Comparison of ENCODE assay signal across 17 cellular contexts in genomic region chr20:58008413-58008812, GRCh38.
DNase-seq lines count a peak whose midpoint lies in the region; ATAC-seq and TF ChIP-seq lines count a peak whose summit lies in the region.
"Had no signal": no experiment of that assay in that cellular context is flagged by ENCODE, and none has a peak within 500 bp of the region (broad histone marks: within the 10 kb centered on the region; RNA-seq: fewer than 3 reads in every experiment).

No MANE protein-coding gene starts in this region.

- H3K4me1 ChIP-seq in right atrium auricular region (no peaks in the 10 kb centered on the region), vagina (peaks cover 51% of the 10 kb centered on the region), BE2C (no peaks in the 10 kb centered on the region; the same call in 1 of the 2 replicates)

- peak; percentile 61 for DNase-seq in cardiac septum (ENCODE audit: low spot score)
- no peak for DNase-seq in right atrium auricular region (ENCODE audit: low spot score)
- peak; percentile 65 for DNase-seq in mesenteric fat pad (ENCODE audit: low spot score)
- peak; percentile 52 for DNase-seq in sciatic nerve (ENCODE audit: low spot score)
- DNase-seq in vagina (ENCODE audit: extremely low spot score in 2 of 2) = no peak
- no peak for DNase-seq in BE2C
- DNase-seq in NCI-H1092 treated with DMSO at 0.1 percent for 48 hours (lab: John Stamatoyannopoulos, UW) = no peak
- DNase-seq: ACHN; CD8-positive, alpha-beta T cell; COR-L47; DMS153; DMS79 treated with DMSO at 0.1 percent for 48 hours; EL; H7 had no signal

- H3K27me3 ChIP-seq in right atrium auricular region (no peaks in the 10 kb centered on the region), vagina (no peaks in the 10 kb centered on the region), BE2C (no peaks in the 10 kb centered on the region)

- no peak overlapping the region for H3K27ac ChIP-seq in right atrium auricular region
- peak overlapping the region; percentile 81 for H3K27ac ChIP-seq in vagina
- H3K27ac ChIP-seq: C4-2B had no signal

- H3K9me3 ChIP-seq in right atrium auricular region (no peaks in the 10 kb centered on the region), vagina (no peaks in the 10 kb centered on the region), BE2C (no peaks in the 10 kb centered on the region)

- no peak for ATAC-seq in sciatic nerve
- ATAC-seq in SK-N-SH treated with all-trans-retinoic acid at 6 μM for 48 hours = no peak
- ATAC-seq: CD8-positive, alpha-beta T cell; GM23338 had no signal

- no peak for TF ChIP-seq POLR2A in vagina (IDR thresholded peaks at IDR 0.05)

- no peaks in the 10 kb centered on the region for H3K36me3 ChIP-seq in right atrium auricular region
- H3K36me3 ChIP-seq in vagina = no peaks in the 10 kb centered on the region
- no peaks in the 10 kb centered on the region for H3K36me3 ChIP-seq in BE2C

- intact Hi-C loops in cardiac septum (cut with DNase I) (no loop called here), sciatic nerve (cut with DNase I) (no loop called here), vagina (cut with DNase I) (no loop called here)

- no peak for TF ChIP-seq CTCF in right atrium auricular region (IDR thresholded peaks at IDR 0.05)
- TF ChIP-seq CTCF in vagina (IDR thresholded peaks at IDR 0.05) = no peak
- TF ChIP-seq CTCF in BE2C (IDR thresholded peaks at IDR 0.05; ENCODE audit: low read depth, low read length) = no peak

- no peak overlapping the region for H3K4me3 ChIP-seq in right atrium auricular region
- H3K4me3 ChIP-seq in vagina = no peak overlapping the region
- H3K4me3 ChIP-seq in BE2C (ENCODE audit: low read depth, low read length) = no peak overlapping the region
- H3K4me3 ChIP-seq: GM23338 had no signal

TF ChIP-seq in SK-N-SH treated with all-trans-retinoic acid at 6 μM for 48 hours, 23 proteins besides CTCF, POLR2A, EP300 and RAD21:
- TF ChIP-seq PPARA (CRISPR knock-in tag; IDR thresholded peaks at IDR 0.05; ENCODE audit: borderline replicate concordance) (no peak), OSR1 (CRISPR knock-in tag; IDR thresholded peaks at IDR 0.05) (no peak), TOX (CRISPR knock-in tag; IDR thresholded peaks at IDR 0.05; ENCODE audit: borderline replicate concordance) (no peak), ISL1 (CRISPR knock-in tag; IDR thresholded peaks at IDR 0.05) (no peak), ZNF8 (CRISPR knock-in tag; IDR thresholded peaks at IDR 0.05) (no peak), ZFP30 (CRISPR knock-in tag; IDR thresholded peaks at IDR 0.05) (no peak), ESRRG (CRISPR knock-in tag; IDR thresholded peaks at IDR 0.05) (no peak), SNAI2 (CRISPR knock-in tag; IDR thresholded peaks at IDR 0.05) (no peak), ZNF565 (CRISPR knock-in tag; conservative IDR thresholded peaks at IDR 0.05; ENCODE audit: low read depth) (no peak), TSHZ2 (CRISPR knock-in tag; IDR thresholded peaks at IDR 0.05) (no peak), TCF4 (CRISPR knock-in tag; IDR thresholded peaks at IDR 0.05; ENCODE audit: borderline replicate concordance) (no peak), ARNTL (CRISPR knock-in tag; IDR thresholded peaks at IDR 0.05; ENCODE audit: borderline replicate concordance, low read depth) (no peak), RARB (CRISPR knock-in tag; IDR thresholded peaks at IDR 0.05) (no peak), BACH2 (CRISPR knock-in tag; IDR thresholded peaks at IDR 0.05; ENCODE audit: borderline replicate concordance) (no peak), POU6F1 (CRISPR knock-in tag; IDR thresholded peaks at IDR 0.05; ENCODE audit: borderline replicate concordance, low read depth) (no peak), ZC3H10 (CRISPR knock-in tag; IDR thresholded peaks at IDR 0.05) (no peak), PATZ1 (CRISPR knock-in tag; IDR thresholded peaks at IDR 0.05; ENCODE audit: borderline replicate concordance) (no peak)

Comparison
In these comparisons a context has a peak if more than half of its experiments do, and no peak if none do; other contexts are left out.
1. DNase-seq: peak in cardiac septum (single experiment), mesenteric fat pad (single experiment) and sciatic nerve (single experiment); none in right atrium auricular region (single experiment), vagina (0 of 2), BE2C (single experiment) and NCI-H1092 treated with DMSO at 0.1 percent for 48 hours (single experiment).